In genomic region chr3:131972550-131972949, GRCh38 we compare ENCODE assay signal across 21 cellular contexts.
"Had no signal": no experiment of that assay in that cellular context is flagged by ENCODE, and none has a peak within 500 bp of the region (broad histone marks: within the 10 kb centered on the region; RNA-seq: fewer than 3 reads in every experiment).

No MANE protein-coding gene starts in this region.

- H3K27ac ChIP-seq: colonic mucosa, tibial nerve, uterus had no signal

- H3K9me3 ChIP-seq: colonic mucosa, tibial nerve, uterus had no signal

- DNase-seq: activated CD4-positive, alpha-beta T cell treated with anti-CD3 and anti-CD28 coated beads, Interleukin-2, amount 10 ng/mL, durations not matched to agents 7 days and 5 days; activated CD8-positive, alpha-beta memory T cell treated with anti-CD3 and anti-CD28 coated beads for 24 hours; amniotic stem cell; colonic mucosa; erythroblast; foreskin melanocyte; head of caudate nucleus; kidney; occipital lobe; retina; stimulated activated naive CD4-positive, alpha-beta T cell; T1000; uterus had no signal

- H3K36me3 ChIP-seq: colonic mucosa, tibial nerve, uterus had no signal

- H3K4me1 Mint-ChIP-seq: activated CD4-positive, alpha-beta T cell treated with anti-CD3 and anti-CD28 coated beads, Interleukin-2, amount 10 ng/mL, durations not matched to agents 7 days and 5 days; central memory CD8-positive, alpha-beta T cell had no signal

- H3K27ac Mint-ChIP-seq: activated CD4-positive, alpha-beta T cell treated with anti-CD3 and anti-CD28 coated beads, Interleukin-2, amount 10 ng/mL, durations not matched to agents 7 days and 5 days; activated naive CD8-positive, alpha-beta T cell; activated T-helper 1 cell treated with anti-CD3 and anti-CD28 coated beads, Interleukin-12 subunit alpha, Interleukin-12 subunit beta, Interleukin-2, Interleukin-4 antibody, amounts not matched to agents 30 ng/mL and 10 ng/mL and 1 ng/mL, durations not matched to agents 14 hours and 24 hours and 36 hours; brain; natural killer cell treated with Interleukin-12 subunit alpha and Interleukin-12 subunit beta and Interleukin-15 and Interleukin-18, amount 100 ng/mL, for 72 hours had no signal

- ATAC-seq: left lobe of liver; natural killer cell treated with Interleukin-12 subunit alpha and Interleukin-12 subunit beta and Interleukin-15 and Interleukin-18, amount 100 ng/mL, for 72 hours had no signal

- H3K4me3 ChIP-seq: colonic mucosa, lung, tibial nerve, uterus had no signal

- H3K27me3 Mint-ChIP-seq: activated CD4-positive, alpha-beta T cell treated with anti-CD3 and anti-CD28 coated beads, Interleukin-2, amount 10 ng/mL, durations not matched to agents 7 days and 5 days; activated naive CD8-positive, alpha-beta T cell; brain; central memory CD8-positive, alpha-beta T cell; natural killer cell treated with Interleukin-12 subunit alpha and Interleukin-12 subunit beta and Interleukin-15 and Interleukin-18, amount 100 ng/mL, for 72 hours had no signal

- H3K27me3 ChIP-seq: colonic mucosa, tibial nerve, uterus had no signal

- H3K36me3 Mint-ChIP-seq: activated naive CD8-positive, alpha-beta T cell; brain; natural killer cell treated with Interleukin-12 subunit alpha and Interleukin-12 subunit beta and Interleukin-15 and Interleukin-18, amount 100 ng/mL, for 72 hours had no signal

- H3K9me3 Mint-ChIP-seq: activated T-helper 1 cell treated with anti-CD3 and anti-CD28 coated beads, Interleukin-12 subunit alpha, Interleukin-12 subunit beta, Interleukin-2, Interleukin-4 antibody, amounts not matched to agents 30 ng/mL and 10 ng/mL and 1 ng/mL, durations not matched to agents 14 hours and 24 hours and 36 hours had no signal

- H3K4me3 Mint-ChIP-seq: activated CD4-positive, alpha-beta T cell treated with anti-CD3 and anti-CD28 coated beads, Interleukin-2, amount 10 ng/mL, durations not matched to agents 7 days and 5 days; activated naive CD8-positive, alpha-beta T cell; activated T-helper 1 cell treated with anti-CD3 and anti-CD28 coated beads, Interleukin-12 subunit alpha, Interleukin-12 subunit beta, Interleukin-2, Interleukin-4 antibody, amounts not matched to agents 30 ng/mL and 10 ng/mL and 1 ng/mL, durations not matched to agents 14 hours and 24 hours and 36 hours; brain; central memory CD8-positive, alpha-beta T cell; natural killer cell treated with Interleukin-12 subunit alpha and Interleukin-12 subunit beta and Interleukin-15 and Interleukin-18, amount 100 ng/mL, for 72 hours had no signal

- H3K4me1 ChIP-seq: colonic mucosa, tibial nerve, uterus had no signal
